8 cellular contexts compared by ENCODE assay signal in the genomic region with DNA sequence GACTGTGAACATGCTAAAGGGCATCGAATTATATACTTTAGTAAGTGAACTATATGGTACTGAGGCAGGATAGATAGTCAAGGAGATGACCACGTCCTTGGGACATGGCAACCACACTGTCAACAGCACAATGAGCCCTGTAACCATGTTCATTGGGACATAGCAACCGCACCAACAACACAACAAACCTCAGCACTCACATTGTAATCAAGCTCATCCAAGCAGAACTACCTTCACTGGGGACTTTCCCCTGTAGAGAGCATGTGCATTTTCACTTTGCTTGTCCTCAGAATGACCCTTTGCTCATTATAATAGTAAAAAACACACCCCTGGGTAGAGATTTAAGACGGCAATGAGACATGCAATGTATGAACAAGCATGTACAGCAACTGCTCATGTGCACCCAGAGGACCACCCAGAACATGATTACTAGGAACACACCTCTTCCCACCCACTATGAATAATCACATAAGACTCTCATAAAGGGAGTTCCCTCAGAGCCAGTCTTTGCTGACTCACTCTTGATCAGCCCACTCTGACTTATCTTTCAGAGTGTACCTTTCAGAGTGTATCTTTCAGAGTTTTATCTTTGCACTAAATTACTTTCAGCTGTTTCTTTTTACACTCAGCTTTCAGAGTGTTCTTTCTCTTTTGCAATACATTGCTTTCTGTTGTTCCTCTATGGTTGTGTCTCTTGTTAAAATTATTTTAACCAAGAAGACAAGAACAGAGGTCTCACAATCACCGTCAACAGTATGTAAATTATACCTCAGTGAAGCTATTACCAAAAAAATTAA. TPM values are rescaled to one million over a fixed set of nuclear protein-coding genes. Genes with fewer than 3 reads are reported as not detected.
A peak's percentile ranks its signal among the peaks of the same experiment; 100 is the strongest.
DNase-seq lines count a peak whose midpoint lies in the region; ATAC-seq and TF ChIP-seq lines count a peak whose summit lies in the region.

No MANE protein-coding gene starts in this region.

- TF ChIP-seq POLR2A in spleen (IDR thresholded peaks at IDR 0.05) = no peak

- DNase-seq in AG04449 (ENCODE audit: low read depth, low spot score) (peak; percentile 42), NOMO-1 (lab: John Stamatoyannopoulos, UW; ENCODE audit: unreplicated experiment in 2 of 2) (peak; percentile 26 to 65), cardiac muscle cell (ENCODE audit: low read depth in 1 of 2, low spot score in 1 of 2) (peak; percentile 30 to 92), spleen (no peak), ecto neural progenitor cell (ENCODE audit: low spot score) (no peak)

- no peak for TF ChIP-seq CTCF in AG04449 (IDR thresholded peaks at IDR 0.05; ENCODE audit: insufficient read depth, low read length, missing control alignments)
- TF ChIP-seq CTCF in cardiac muscle cell (IDR thresholded peaks at IDR 0.05; ENCODE audit: low read depth, low read length) = no peak
- no peak for TF ChIP-seq CTCF in spleen (IDR thresholded peaks at IDR 0.05 in 8 of 11, conservative IDR thresholded peaks at IDR 0.05 in 3 of 11)

- WGBS in spleen, 5 donors = 32 to 41% (median 35%) methylated on average over 5 of the region's 5 CpGs

- H3K27ac ChIP-seq in cardiac muscle cell = peak overlapping the region; percentile 4
- peak overlapping the region in 5 of 8 donors; percentile 3 to 50 (median 39) for H3K27ac ChIP-seq in spleen

- ATAC-seq in GM18868 (IDR thresholded peaks at IDR 0.05; ENCODE audit: unreplicated experiment) = peak; percentile 72
- ATAC-seq in HG03066 (IDR thresholded peaks at IDR 0.05; ENCODE audit: low read depth, unreplicated experiment) = peak; percentile 73
- peak; percentile 86 for ATAC-seq in activated T-helper 17 cell treated with anti-CD3 and anti-CD28 coated beads, Interleukin-2, amount 50 U/mL, for 72 hours (replicated peaks)

- H3K9me3 Mint-ChIP-seq in activated T-helper 17 cell treated with anti-CD3 and anti-CD28 coated beads, Interleukin-2, amount 50 U/mL, for 72 hours = no peaks in the 10 kb centered on the region

- H3K36me3 ChIP-seq in cardiac muscle cell (no peaks in the 10 kb centered on the region), spleen (no peaks in the 10 kb centered on the region)

- peaks cover 20% of the 10 kb centered on the region for H3K4me1 Mint-ChIP-seq in activated T-helper 17 cell treated with anti-CD3 and anti-CD28 coated beads, Interleukin-2, amount 50 U/mL, for 72 hours

- H3K9me3 ChIP-seq in cardiac muscle cell (ENCODE audit: low read depth) (no peaks in the 10 kb centered on the region), spleen (no peaks in the 10 kb centered on the region)

- H3K4me3 Mint-ChIP-seq in activated T-helper 17 cell treated with anti-CD3 and anti-CD28 coated beads, Interleukin-2, amount 50 U/mL, for 72 hours = peak overlapping the region; percentile 66

- peak overlapping the region; percentile 96 for H3K27ac Mint-ChIP-seq in activated T-helper 17 cell treated with anti-CD3 and anti-CD28 coated beads, Interleukin-2, amount 50 U/mL, for 72 hours

- POLR2A ChIA-PET in AG04449 (lab: Yijun Ruan, JAX) = no interaction called here

- no peak overlapping the region for H3K4me3 ChIP-seq in AG04449 (ENCODE audit: low read depth, low read length)
- no peak overlapping the region for H3K4me3 ChIP-seq in cardiac muscle cell
- H3K4me3 ChIP-seq in spleen = peak overlapping the region in 2 of 8 donors; percentile 8 to 31

- CTCF ChIA-PET in AG04449 (lab: Yijun Ruan, JAX) = interaction anchor here (1.1 to 1.6 kb wide), 2 partner anchors 69 to 88 kb away, joined by 5 read pairs; no protein-coding TSS in a partner anchor

- H3K27me3 Mint-ChIP-seq in activated T-helper 17 cell treated with anti-CD3 and anti-CD28 coated beads, Interleukin-2, amount 50 U/mL, for 72 hours = no peaks in the 10 kb centered on the region

- no peaks in the 10 kb centered on the region for H3K36me3 Mint-ChIP-seq in activated T-helper 17 cell treated with anti-CD3 and anti-CD28 coated beads, Interleukin-2, amount 50 U/mL, for 72 hours (ENCODE audit: low read depth)

- intact Hi-C loops in spleen (cut with DNase I; ENCODE audit: low total_unique reads) = no loop called here

- H3K27me3 ChIP-seq in cardiac muscle cell (no peaks in the 10 kb centered on the region), spleen (replicated peaks in 1 of 7) (no peaks in the 10 kb centered on the region)

- H3K4me1 ChIP-seq in cardiac muscle cell (ENCODE audit: low read depth) (peaks cover 12% of the 10 kb centered on the region), spleen (peaks cover 0 to 50% (median 21%) of the 10 kb centered on the region in 6 donors)

RNA-seq across cellular contexts. Expression of a gene that starts 4.1 kb away (rescaled TPM):
- total RNA-seq in activated T-helper 17 cell treated with anti-CD3 and anti-CD28 coated beads, Interleukin-2, amount 50 U/mL, for 72 hours = not detected
- total RNA-seq in cardiac muscle cell (not detected in 2 replicates), spleen (1 to 10 TPM in 1 of 7 donors, not detected in 6; 1.3 TPM)
- polyA plus RNA-seq in cardiac muscle cell (not detected in 2 replicates), spleen (under 1 TPM in 2 of 3 donors, not detected in 1; 0.16 to 0.18 TPM)

RNA-seq across cellular contexts. Expression of a gene that starts 30.6 kb away (rescaled TPM):
- 10 to 100 TPM; 20.7 to 22.1 TPM for total RNA-seq in activated T-helper 17 cell treated with anti-CD3 and anti-CD28 coated beads, Interleukin-2, amount 50 U/mL, for 72 hours
- total RNA-seq in cardiac muscle cell (0.42 TPM in 1 of 2 replicates, not detected in the other), spleen (100 to 1,000 TPM in 1 of 7 donors, 10 to 100 TPM in 6; 55.6 to 101 (median 65.3) TPM)
- polyA plus RNA-seq in cardiac muscle cell (not detected in 2 replicates), spleen (100 to 1,000 TPM in 1 of 3 donors, 10 to 100 TPM in 2; 78.6 to 105 (median 98.6) TPM)

RNA-seq across cellular contexts. Expression of a gene that starts 47.0 kb away (rescaled TPM):
- 1 to 10 TPM; 5.4 to 7.6 TPM for total RNA-seq in activated T-helper 17 cell treated with anti-CD3 and anti-CD28 coated beads, Interleukin-2, amount 50 U/mL, for 72 hours
- total RNA-seq in cardiac muscle cell = 7.6 and 10.0 TPM in 2 replicates
- polyA plus RNA-seq in cardiac muscle cell = 10.8 and 29.3 TPM in 2 replicates
- 10 to 100 TPM; 14.5 to 35.1 (median 24.9) TPM for total RNA-seq in spleen
- polyA plus RNA-seq in spleen = 10 to 100 TPM; 15.9 to 25.6 (median 24.6) TPM

Comparison
In these comparisons a context has a peak if more than half of its experiments do, and no peak if none do; other contexts are left out.
1. DNase-seq: peak in AG04449 (single experiment), NOMO-1 (2 of 2) and cardiac muscle cell (2 of 2); none in spleen (single experiment) and ecto neural progenitor cell (single experiment).
2. RNA of a gene that starts 30.6 kb away (total RNA-seq): 55.6 to 101 TPM in spleen and 20.7 to 22.1 TPM in activated T-helper 17 cell treated with anti-CD3 and anti-CD28 coated beads, Interleukin-2, amount 50 U/mL, for 72 hours; 0.42 TPM in cardiac muscle cell; every median in the first group is over 10 times any median in the second.
3. Peak in every context shown above with its lines, with median percentiles within 50 percentile points of each other: ATAC-seq.